17 cellular contexts compared by ENCODE assay signal in the genomic region with DNA sequence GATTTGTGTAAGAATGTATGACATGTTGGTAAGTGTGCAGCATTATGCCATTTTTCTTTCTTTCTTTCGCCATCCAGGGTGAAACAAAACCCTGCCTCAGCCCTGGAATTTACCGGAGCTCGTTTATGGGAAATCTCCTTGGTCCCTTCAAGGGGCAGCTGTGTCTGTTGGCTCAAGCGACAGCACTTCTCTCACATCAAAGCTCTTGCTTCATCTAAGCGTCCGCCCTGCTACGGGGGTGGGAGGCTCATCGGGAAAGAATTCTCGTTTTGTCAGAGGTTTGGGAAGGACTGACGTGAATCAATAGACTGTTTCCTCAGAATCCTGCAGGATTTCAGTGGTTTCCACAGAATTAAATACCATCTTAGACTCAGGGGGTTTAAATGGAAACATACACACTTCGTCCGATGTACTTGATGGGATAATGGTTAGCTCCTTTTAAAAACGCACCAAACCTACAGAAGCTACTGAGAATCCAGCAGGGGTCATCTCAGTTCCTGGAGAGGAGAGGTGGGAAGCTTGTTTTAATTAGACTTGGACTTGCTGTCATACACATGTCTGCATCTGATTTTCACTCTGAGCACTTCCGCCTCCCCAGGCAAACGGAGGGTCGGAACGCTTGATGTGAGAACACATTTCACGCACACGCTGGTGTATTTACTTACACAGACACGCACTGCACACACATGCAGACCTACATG.
DNase-seq lines count a peak whose midpoint lies in the region; ATAC-seq, FAIRE-seq and TF ChIP-seq lines count a peak whose summit lies in the region.
"Had no signal": no experiment of that assay in that cellular context is flagged by ENCODE, and none has a peak within 500 bp of the region (broad histone marks: within the 10 kb centered on the region; RNA-seq: fewer than 3 reads in every experiment).

No MANE protein-coding gene starts in this region.

- DNase-seq in GM03348 (ENCODE audit: low spot score) (peak; percentile 92), choroid plexus epithelial cell (ENCODE audit: low read depth) (peak; percentile 35), lower leg skin (ENCODE audit: low spot score in 2 of 2) (peak; percentile 67 to 92), H54 (ENCODE audit: insufficient read length, low spot score) (no peak), D721Med (ENCODE audit: insufficient read length, low spot score) (no peak)
- DNase-seq: activated CD4-positive, alpha-beta T cell treated with anti-CD3 and anti-CD28 coated beads, Interleukin-2, amount 10 ng/mL, durations not matched to agents 24 days and 14 days; activated effector memory CD4-positive, alpha-beta T cell treated with anti-CD3 and anti-CD28 coated beads, Interleukin-2, amount 50 U/mL, for 16 hours; cerebellar nuclear complex; endodermal cell; NCI-H2029; NCI-H446; stimulated activated naive CD8-positive, alpha-beta T cell treated with anti-CD3 and anti-CD28 coated beads, Interleukin-15, amount 100 ng/mL, for 72 hours; uterus had no signal

- WGBS in lower leg skin, 2 donors = 64 to 72% methylated on average over 20 of the region's 20 CpGs

- ATAC-seq in GM21390 (IDR thresholded peaks at IDR 0.05; ENCODE audit: unreplicated experiment) = no peak
- no peak for ATAC-seq in GM19467 (IDR thresholded peaks at IDR 0.05; ENCODE audit: unreplicated experiment)
- ATAC-seq: GM23338; stimulated activated naive CD8-positive, alpha-beta T cell treated with anti-CD3 and anti-CD28 coated beads, Interleukin-15, amount 100 ng/mL, for 72 hours had no signal

- H3K4me3 ChIP-seq in choroid plexus epithelial cell (ENCODE audit: low read depth, low read length) (no peak overlapping the region), lower leg skin (ENCODE audit: low read depth, poor library complexity, severe bottlenecking) (no peak overlapping the region)
- H3K4me3 ChIP-seq: gastrocnemius medialis, GM23338, uterus had no signal

- TF ChIP-seq CTCF in choroid plexus epithelial cell (conservative IDR thresholded peaks at IDR 0.05; ENCODE audit: low read depth, low read length) = peak; percentile 28
- TF ChIP-seq CTCF in lower leg skin (IDR thresholded peaks at IDR 0.05) = no peak
- TF ChIP-seq CTCF in D721Med (IDR thresholded peaks at IDR 0.05; ENCODE audit: insufficient read depth, missing control alignments) = no peak

- FAIRE-seq in H54 (lab: Jason Lieb, UNC) (no peak), D721Med (lab: Jason Lieb, UNC) (no peak)

- intact Hi-C loops in lower leg skin (cut with DNase I; ENCODE audit: low total_unique reads) = no loop called here

- TF ChIP-seq POLR2A in lower leg skin (IDR thresholded peaks at IDR 0.05) (no peak), H54 (IDR thresholded peaks at IDR 0.05; ENCODE audit: low read depth, low read length) (no peak)

Comparison
In these comparisons a context has a peak if more than half of its experiments do, and no peak if none do; other contexts are left out.
1. DNase-seq: peak in GM03348 (single experiment), choroid plexus epithelial cell (single experiment) and lower leg skin (2 of 2); none in H54 (single experiment) and D721Med (single experiment).